In genomic region chr3:157786216-157786615, GRCh38 we compare ENCODE assay signal across 17 cellular contexts.
DNase-seq lines count a peak whose midpoint lies in the region; ATAC-seq and TF ChIP-seq lines count a peak whose summit lies in the region.
"Had no signal": no experiment of that assay in that cellular context is flagged by ENCODE, and none has a peak within 500 bp of the region (broad histone marks: within the 10 kb centered on the region; RNA-seq: fewer than 3 reads in every experiment).

No MANE protein-coding gene starts in this region.

- peak; percentile 85 for DNase-seq in AG09319 (ENCODE audit: extremely low read depth, low read depth)
- DNase-seq in M059J (ENCODE audit: low read depth), result peak; percentile 96
- DNase-seq in dedifferentiated amniotic fluid mesenchymal stem cell (ENCODE audit: extremely low spot score), result peak; percentile 90
- no peak for DNase-seq in ascending aorta (ENCODE audit: low spot score in 2 of 2)
- DNase-seq in NCI-H69 (lab: John Stamatoyannopoulos, UW), result no peak
- DNase-seq in NCI-H1105 (lab: John Stamatoyannopoulos, UW), result no peak
- DNase-seq in Right ventricle myocardium inferior (ENCODE audit: missing footprints), result no peak
- DNase-seq: activated CD8-positive, alpha-beta T cell treated with anti-CD3 and anti-CD28 coated beads, Interleukin-2, amount 10 ng/mL, durations not matched to agents 7 days and 5 days; activated gamma-delta T cell; cortex of kidney; GDM1; left lung; NCI-H2171; pancreas had no signal

- no peaks in the 10 kb centered on the region for H3K36me3 ChIP-seq in muscle layer of colon (ENCODE audit: insufficient read depth, low read length)
- H3K36me3 ChIP-seq in ascending aorta, result no peaks in the 10 kb centered on the region
- H3K36me3 ChIP-seq: left lung, MG63, pancreas had no signal

- H3K4me3 ChIP-seq in muscle layer of colon (ENCODE audit: low read depth in 1 of 2, low read length in 2 of 2) (no peak overlapping the region), ascending aorta (no peak overlapping the region)
- H3K4me3 ChIP-seq: left lung, MG63, pancreas had no signal

- no peak for ATAC-seq in Right ventricle myocardium inferior
- ATAC-seq: activated CD8-positive, alpha-beta T cell treated with anti-CD3 and anti-CD28 coated beads, Interleukin-2, amount 10 ng/mL, durations not matched to agents 7 days and 5 days; left lung had no signal

- intact Hi-C loops in ascending aorta (cut with DNase I) (loop anchor here (5.0 kb wide), 1 partner anchor 81 kb away; no protein-coding TSS in a partner anchor), Right ventricle myocardium inferior (cut with DNase I) (no loop called here)

- H3K9me3 ChIP-seq in muscle layer of colon (ENCODE audit: low read length) (no peaks in the 10 kb centered on the region), ascending aorta (no peaks in the 10 kb centered on the region)
- H3K9me3 ChIP-seq: left lung, MG63, pancreas had no signal

- H3K27me3 ChIP-seq in muscle layer of colon (ENCODE audit: control insufficient read depth in 1 of 2, insufficient read depth in 2 of 2, low read length in 2 of 2), result no peaks in the 10 kb centered on the region
- no peaks in the 10 kb centered on the region for H3K27me3 ChIP-seq in ascending aorta
- H3K27me3 ChIP-seq: left lung, MG63, pancreas had no signal

- H3K27ac ChIP-seq in muscle layer of colon (ENCODE audit: low read depth, low read length) (peak overlapping the region; percentile 32), ascending aorta (peak overlapping the region in 1 of 2 donors; percentile 25)
- H3K27ac ChIP-seq: C4-2B, left lung, pancreas had no signal

- no peak overlapping the region for H3K9ac ChIP-seq in muscle layer of colon (ENCODE audit: low read length)

- H3K4me1 ChIP-seq in muscle layer of colon (ENCODE audit: insufficient read depth, low read length), result peaks cover 14% of the 10 kb centered on the region
- peaks cover 0 to 10% of the 10 kb centered on the region in 2 donors for H3K4me1 ChIP-seq in ascending aorta
- H3K4me1 ChIP-seq: left lung, pancreas had no signal

- TF ChIP-seq CTCF in AG09319 (IDR thresholded peaks at IDR 0.05; ENCODE audit: low read depth, low read length) (no peak), ascending aorta (IDR thresholded peaks at IDR 0.05) (no peak)

Comparison
In these comparisons a context has a peak if more than half of its experiments do, and no peak if none do; other contexts are left out.
1. DNase-seq: peak in AG09319 (single experiment), M059J (single experiment) and dedifferentiated amniotic fluid mesenchymal stem cell (single experiment); none in ascending aorta (0 of 2), NCI-H69 (single experiment), NCI-H1105 (single experiment) and Right ventricle myocardium inferior (single experiment).